In genomic region chr1:166330096-166330495, GRCh38 we compare ENCODE assay signal across 20 cellular contexts.
A peak's percentile ranks its signal among the peaks of the same experiment; 100 is the strongest.
DNase-seq lines count a peak whose midpoint lies in the region; ATAC-seq, FAIRE-seq and TF ChIP-seq lines count a peak whose summit lies in the region.
"Had no signal": no experiment of that assay in that cellular context is flagged by ENCODE, and none has a peak within 500 bp of the region (broad histone marks: within the 10 kb centered on the region; RNA-seq: fewer than 3 reads in every experiment).

No MANE protein-coding gene starts in this region.

- TF ChIP-seq CTCF in H1 (IDR thresholded peaks at IDR 0.05; ENCODE audit: control extremely low read depth in 1 of 3, insufficient read depth in 1 of 3, low read depth in 1 of 3, low read length in 3 of 3) (no peak), WERI-Rb-1 (IDR thresholded peaks at IDR 0.05; ENCODE audit: low read depth, low read length) (no peak)

- no peaks in the 10 kb centered on the region; a peak in 1 of 7 replicates for H3K4me1 ChIP-seq in H1 (replicated peaks in 1 of 4; ENCODE audit: control insufficient read depth in 3 of 4, insufficient read depth in 4 of 4, low read length in 3 of 4)
- no peaks in the 10 kb centered on the region for H3K4me1 ChIP-seq in mesendoderm (ENCODE audit: control insufficient read depth, low read depth, low read length)
- H3K4me1 ChIP-seq: BLaER1 had no signal

- H2AK5ac ChIP-seq in H1 (ENCODE audit: low read depth, low read length) (no peak overlapping the region), mesendoderm (ENCODE audit: low read length) (no peak overlapping the region)

- H3K27ac ChIP-seq in H1 (ENCODE audit: low read depth, low read length) (no peak overlapping the region), mesendoderm (ENCODE audit: low read depth, low read length) (no peak overlapping the region), WERI-Rb-1 (no peak overlapping the region)
- H3K27ac ChIP-seq: BLaER1 had no signal

- peak; percentile 36 for FAIRE-seq in H1 (lab: Jason Lieb, UNC)
- FAIRE-seq: GM12878, HepG2 had no signal

- no peaks in the 10 kb centered on the region for H3K79me1 ChIP-seq in H1 (ENCODE audit: low read depth, low read length)
- no peaks in the 10 kb centered on the region for H3K79me1 ChIP-seq in mesendoderm (ENCODE audit: low read length)

- no peak overlapping the region for H2BK20ac ChIP-seq in H1 (ENCODE audit: low read length)

- no peak overlapping the region for H2AFZ ChIP-seq in H1 (ENCODE audit: low read length)

- no peak for TF ChIP-seq EP300 in H1 (IDR thresholded peaks at IDR 0.05; ENCODE audit: borderline replicate concordance in 1 of 2, low read depth in 2 of 2, low read length in 2 of 2)

- TF ChIP-seq POLR2A in H1 (IDR thresholded peaks at IDR 0.05; ENCODE audit: control extremely low read depth in 1 of 2, low read depth in 2 of 2, low read length in 2 of 2) = no peak

- H4K91ac ChIP-seq in H1 (replicated peaks; ENCODE audit: insufficient read length, low read length) = no peak overlapping the region

- CTCF ChIA-PET in H1 (lab: Charles Lee; ENCODE audit: partially characterized antibody) = interaction anchor here (1.2 kb wide), 3 partner anchors 20 to 197 kb away, joined by 3 to 4 read pairs (median 4); no protein-coding TSS in a partner anchor

- H3K4me3 Mint-ChIP-seq in activated CD4-positive, alpha-beta T cell treated with anti-CD3 and anti-CD28 coated beads, Interleukin-2, amount 10 ng/mL, durations not matched to agents 24 days and 14 days = no peak overlapping the region
- no peak overlapping the region for H3K4me3 Mint-ChIP-seq in activated T-helper 17 cell treated with anti-CD3 and anti-CD28 coated beads, Interleukin-2, amount 50 U/mL, for 72 hours
- H3K4me3 Mint-ChIP-seq: CD14-positive monocyte; CD4-positive, alpha-beta memory T cell; HFFc6; IgD-negative memory B cell had no signal

- H3K4ac ChIP-seq in H1 (replicated peaks; ENCODE audit: insufficient read length, low read depth, low read length) (no peak overlapping the region), mesendoderm (ENCODE audit: low read depth, low read length) (no peak overlapping the region)

- no peak for ATAC-seq in activated T-helper 17 cell treated with anti-CD3 and anti-CD28 coated beads, Interleukin-2, amount 50 U/mL, for 72 hours (replicated peaks)
- ATAC-seq in GM21529 (IDR thresholded peaks at IDR 0.05; ENCODE audit: unreplicated experiment) = no peak
- ATAC-seq: GM12878, HCT116, HepG2 had no signal

- H3K27me3 ChIP-seq in H1 (replicated peaks in 1 of 4; ENCODE audit: control insufficient read depth in 3 of 4, extremely low read depth in 1 of 4, insufficient read depth in 3 of 4, low read length in 3 of 4) = no peaks in the 10 kb centered on the region
- no peaks in the 10 kb centered on the region for H3K27me3 ChIP-seq in mesendoderm (ENCODE audit: insufficient read depth, low read length, poor library complexity)
- H3K27me3 ChIP-seq in WERI-Rb-1 (ENCODE audit: insufficient read depth, low read depth, severe bottlenecking) = peaks cover 5% of the 10 kb centered on the region
- H3K27me3 ChIP-seq: BLaER1 had no signal

- intact Hi-C loops in activated CD4-positive, alpha-beta T cell treated with anti-CD3 and anti-CD28 coated beads, Interleukin-2, amount 10 ng/mL, durations not matched to agents 24 days and 14 days (cut with micrococcal nuclease) = no loop called here

- no peak overlapping the region for H3K23ac ChIP-seq in H1 (ENCODE audit: insufficient read length)
- no peak overlapping the region for H3K23ac ChIP-seq in mesendoderm (ENCODE audit: low read length)

- peak; percentile 9 for DNase-seq in activated CD4-positive, alpha-beta T cell treated with anti-CD3 and anti-CD28 coated beads, Interleukin-2, amount 10 ng/mL, durations not matched to agents 24 days and 14 days
- DNase-seq in activated CD4-positive, alpha-beta T cell treated with anti-CD3 and anti-CD28 coated beads, Interleukin-2, amount 50 U/mL, for 1 hour = no peak
- DNase-seq in H1 (ENCODE audit: low read depth in 1 of 2, low spot score in 2 of 2) = no peak
- DNase-seq in mesendoderm = peak; percentile 22
- DNase-seq in WERI-Rb-1 = no peak
- DNase-seq: 8988T; CD4-positive, alpha-beta memory T cell; DMS53; DND-41; EL; H7; HFFc6 had no signal

- H4K20me1 ChIP-seq in H1 (replicated peaks in 1 of 2; ENCODE audit: control insufficient read depth in 1 of 2, insufficient read depth in 2 of 2, low read length in 2 of 2) = no peaks in the 10 kb centered on the region
- H4K20me1 ChIP-seq: BLaER1 had no signal

- 100% methylated on average over 1 of the region's 1 CpG; no CpG with 5 or more reads in 1 of the 2 experiments for WGBS in H1 (ENCODE audit: extremely low coverage in 1 of 2, insufficient coverage in 1 of 2, insufficient read length in 1 of 2, insufficient replicate concordance in 2 of 2, low coverage in 1 of 2, low lambda C conversion rate in 2 of 2, missing lambda C conversion rate in 1 of 2), 2 experiments
- WGBS in mesendoderm (ENCODE audit: extremely low coverage, insufficient coverage, low lambda C conversion rate) = no CpG with 5 or more reads among the region's 1 CpG

- H3K18ac ChIP-seq in H1 (ENCODE audit: extremely low read depth, low read length) (no peak overlapping the region), mesendoderm (ENCODE audit: low read length) (no peak overlapping the region)

- H4K5ac ChIP-seq in H1 (ENCODE audit: insufficient read length, low read depth, low read length) (no peak overlapping the region), mesendoderm (ENCODE audit: low read length) (no peak overlapping the region)

- H3K23me2 ChIP-seq in H1 (ENCODE audit: low read depth, low read length) = no peaks in the 10 kb centered on the region

- TF ChIP-seq RAD21 in H1 (IDR thresholded peaks at IDR 0.05 in 1 of 2, conservative IDR thresholded peaks at IDR 0.05 in 1 of 2; ENCODE audit: low read depth in 2 of 2, low read length in 2 of 2) = no peak

- H3K36me3 ChIP-seq in H1 (ENCODE audit: control insufficient read depth in 2 of 4, insufficient read depth in 4 of 4, low read length in 3 of 4) (no peaks in the 10 kb centered on the region), mesendoderm (ENCODE audit: control insufficient read depth, insufficient read depth, low read length) (no peaks in the 10 kb centered on the region), WERI-Rb-1 (no peaks in the 10 kb centered on the region)
- H3K36me3 ChIP-seq: BLaER1 had no signal

- H3K14ac ChIP-seq in H1 (ENCODE audit: insufficient read length) = no peak overlapping the region

- no peaks in the 10 kb centered on the region for H3K4me1 Mint-ChIP-seq in activated CD4-positive, alpha-beta T cell treated with anti-CD3 and anti-CD28 coated beads, Interleukin-2, amount 10 ng/mL, durations not matched to agents 24 days and 14 days
- H3K4me1 Mint-ChIP-seq in activated T-helper 17 cell treated with anti-CD3 and anti-CD28 coated beads, Interleukin-2, amount 50 U/mL, for 72 hours = no peaks in the 10 kb centered on the region
- H3K4me1 Mint-ChIP-seq: CD14-positive monocyte; CD4-positive, alpha-beta memory T cell; IgD-negative memory B cell had no signal

- H3K56ac ChIP-seq in H1 (replicated peaks; ENCODE audit: insufficient read length, low read depth, low read length) (no peak overlapping the region), mesendoderm (ENCODE audit: low read length) (no peak overlapping the region)

- H3K9me3 ChIP-seq in H1 (ENCODE audit: insufficient read depth in 2 of 2, low read depth in 1 of 2, low read length in 1 of 2) = no peaks in the 10 kb centered on the region
- no peaks in the 10 kb centered on the region for H3K9me3 ChIP-seq in WERI-Rb-1 (ENCODE audit: severe bottlenecking)
- H3K9me3 ChIP-seq: BLaER1 had no signal

- H3K9ac ChIP-seq in H1 (replicated peaks in 1 of 4; ENCODE audit: extremely low read depth in 1 of 4, low read depth in 3 of 4, low read length in 3 of 4) (no peak overlapping the region), mesendoderm (ENCODE audit: low read length) (no peak overlapping the region)
- H3K9ac ChIP-seq: BLaER1 had no signal

- no peak overlapping the region for H3K27ac Mint-ChIP-seq in activated CD4-positive, alpha-beta T cell treated with anti-CD3 and anti-CD28 coated beads, Interleukin-2, amount 10 ng/mL, durations not matched to agents 24 days and 14 days
- no peak overlapping the region for H3K27ac Mint-ChIP-seq in activated T-helper 17 cell treated with anti-CD3 and anti-CD28 coated beads, Interleukin-2, amount 50 U/mL, for 72 hours
- H3K27ac Mint-ChIP-seq: CD14-positive monocyte; CD4-positive, alpha-beta memory T cell; HFFc6; IgD-negative memory B cell had no signal

- POLR2A ChIA-PET in H1 (lab: Charles Lee; ENCODE audit: partially characterized antibody) = interaction anchor here (0.7 to 0.8 kb wide), 2 partner anchors 39 to 340 kb away, joined by 3 read pairs; no protein-coding TSS in a partner anchor

- no peak overlapping the region for H2BK120ac ChIP-seq in H1 (replicated peaks; ENCODE audit: low read depth, low read length)
- H2BK120ac ChIP-seq in mesendoderm (ENCODE audit: low read depth, low read length) = no peak overlapping the region

- H2BK15ac ChIP-seq in H1 (ENCODE audit: low read length) (no peak overlapping the region), mesendoderm (replicated peaks; ENCODE audit: low read depth) (no peak overlapping the region)

- H4K8ac ChIP-seq in H1 (ENCODE audit: extremely low read depth, insufficient read depth, low read length) = no peak overlapping the region
- no peak overlapping the region for H4K8ac ChIP-seq in mesendoderm (ENCODE audit: low read depth, low read length)

- H3K79me2 ChIP-seq in H1 (ENCODE audit: control insufficient read depth in 1 of 2, insufficient read depth in 2 of 2, low read length in 2 of 2) (no peaks in the 10 kb centered on the region), mesendoderm (ENCODE audit: control insufficient read depth, insufficient read depth, low read length) (no peaks in the 10 kb centered on the region)

- H2BK5ac ChIP-seq in H1 (ENCODE audit: low read depth, low read length) (no peak overlapping the region), mesendoderm (ENCODE audit: low read length) (no peak overlapping the region)

- peaks cover 2% of the 10 kb centered on the region for H3K27me3 Mint-ChIP-seq in activated CD4-positive, alpha-beta T cell treated with anti-CD3 and anti-CD28 coated beads, Interleukin-2, amount 10 ng/mL, durations not matched to agents 24 days and 14 days
- H3K27me3 Mint-ChIP-seq in activated T-helper 17 cell treated with anti-CD3 and anti-CD28 coated beads, Interleukin-2, amount 50 U/mL, for 72 hours = peaks cover 10% of the 10 kb centered on the region

- H3K36me3 Mint-ChIP-seq in activated CD4-positive, alpha-beta T cell treated with anti-CD3 and anti-CD28 coated beads, Interleukin-2, amount 10 ng/mL, durations not matched to agents 24 days and 14 days (ENCODE audit: low read depth) = no peaks in the 10 kb centered on the region
- H3K36me3 Mint-ChIP-seq in activated T-helper 17 cell treated with anti-CD3 and anti-CD28 coated beads, Interleukin-2, amount 50 U/mL, for 72 hours (ENCODE audit: low read depth) = no peaks in the 10 kb centered on the region
- H3K36me3 Mint-ChIP-seq: CD14-positive monocyte; CD4-positive, alpha-beta memory T cell; IgD-negative memory B cell had no signal

- no peaks in the 10 kb centered on the region for H3K9me3 Mint-ChIP-seq in activated CD4-positive, alpha-beta T cell treated with anti-CD3 and anti-CD28 coated beads, Interleukin-2, amount 10 ng/mL, durations not matched to agents 24 days and 14 days
- H3K9me3 Mint-ChIP-seq in activated T-helper 17 cell treated with anti-CD3 and anti-CD28 coated beads, Interleukin-2, amount 50 U/mL, for 72 hours = no peaks in the 10 kb centered on the region
- H3K9me3 Mint-ChIP-seq: IgD-negative memory B cell had no signal

- no peak overlapping the region for H3K4me2 ChIP-seq in H1 (ENCODE audit: insufficient read depth in 1 of 2, low read depth in 2 of 2, low read length in 2 of 2)
- H3K4me2 ChIP-seq in mesendoderm (ENCODE audit: low read length) = no peak overlapping the region
- H3K4me2 ChIP-seq: BLaER1 had no signal

- no peak overlapping the region for H3K4me3 ChIP-seq in H1 (ENCODE audit: extremely low read depth in 1 of 4, insufficient read depth in 2 of 4, low read depth in 3 of 4, low read length in 4 of 4)
- no peak overlapping the region for H3K4me3 ChIP-seq in mesendoderm (ENCODE audit: low read length)
- no peak overlapping the region for H3K4me3 ChIP-seq in WERI-Rb-1 (ENCODE audit: low read depth, low read length)
- H3K4me3 ChIP-seq: BLaER1, GM12878 had no signal

- H2BK12ac ChIP-seq in H1 (ENCODE audit: low read depth, low read length) = no peak overlapping the region

Comparison
In these comparisons a context has a peak if more than half of its experiments do, and no peak if none do; other contexts are left out.
1. DNase-seq: peak in activated CD4-positive, alpha-beta T cell treated with anti-CD3 and anti-CD28 coated beads, Interleukin-2, amount 10 ng/mL, durations not matched to agents 24 days and 14 days (single experiment) and mesendoderm (single experiment); none in activated CD4-positive, alpha-beta T cell treated with anti-CD3 and anti-CD28 coated beads, Interleukin-2, amount 50 U/mL, for 1 hour (single experiment), H1 (0 of 2) and WERI-Rb-1 (single experiment).